17 cellular contexts compared by ENCODE assay signal in genomic region chr12:9829483-9829882, GRCh38. TPM values are rescaled to one million over a fixed set of nuclear protein-coding genes. Genes with fewer than 3 reads are reported as not detected.
DNase-seq lines count a peak whose midpoint lies in the region; ATAC-seq and TF ChIP-seq lines count a peak whose summit lies in the region.
"Had no signal": no experiment of that assay in that cellular context is flagged by ENCODE, and none has a peak within 500 bp of the region (broad histone marks: within the 10 kb centered on the region; RNA-seq: fewer than 3 reads in every experiment).

No MANE protein-coding gene starts in this region.

- H3K9me3 ChIP-seq in WERI-Rb-1 (ENCODE audit: severe bottlenecking), result no peaks in the 10 kb centered on the region

- POLR2A ChIA-PET in T-cell (lab: Charles Lee), result no interaction called here

- CTCF ChIA-PET in T-cell (lab: Charles Lee), result interaction anchor here in 1 of 2 donors (0.8 to 1.2 kb wide), 2 partner anchors 16 to 79 kb away, joined by 3 to 4 read pairs; no protein-coding TSS in a partner anchor

- no peak overlapping the region for H3K27ac ChIP-seq in WERI-Rb-1

- no peak for DNase-seq in activated naive CD8-positive, alpha-beta T cell treated with anti-CD3 and anti-CD28 coated beads, Interleukin-2, amount 50 U/mL, for 24 hours
- no peak for DNase-seq in activated naive CD8-positive, alpha-beta T cell treated with anti-CD3 and anti-CD28 coated beads for 36 hours
- no peak for DNase-seq in T-cell
- DNase-seq in natural killer cell, result no peak
- no peak for DNase-seq in GM19238 (ENCODE audit: insufficient read length, low spot score)
- no peak for DNase-seq in amniotic stem cell (lab: John Stamatoyannopoulos, UW)
- DNase-seq in WERI-Rb-1, result no peak
- DNase-seq: C1 segment of cervical spinal cord; CD4-positive, alpha-beta T cell; COR-L47; DMS153; DMS79 treated with DMSO at 0.1 percent for 48 hours; EL; GOT3; H9 had no signal

- no peak for TF ChIP-seq CTCF in natural killer cell (IDR thresholded peaks at IDR 0.05)
- no peak for TF ChIP-seq CTCF in WERI-Rb-1 (IDR thresholded peaks at IDR 0.05; ENCODE audit: low read depth, low read length)

- no peaks in the 10 kb centered on the region for H3K27me3 ChIP-seq in WERI-Rb-1 (ENCODE audit: insufficient read depth, low read depth, severe bottlenecking)

- no peaks in the 10 kb centered on the region for H3K36me3 Mint-ChIP-seq in activated naive CD8-positive, alpha-beta T cell treated with anti-CD3 and anti-CD28 coated beads, Interleukin-2, amount 50 U/mL, for 24 hours (ENCODE audit: low read depth)
- H3K36me3 Mint-ChIP-seq in activated naive CD8-positive, alpha-beta T cell treated with anti-CD3 and anti-CD28 coated beads for 36 hours, result no peaks in the 10 kb centered on the region
- H3K36me3 Mint-ChIP-seq in T-cell, result no peaks in the 10 kb centered on the region
- H3K36me3 Mint-ChIP-seq in natural killer cell, result peaks cover 14% of the 10 kb centered on the region

- no peaks in the 10 kb centered on the region for H3K9me3 Mint-ChIP-seq in activated naive CD8-positive, alpha-beta T cell treated with anti-CD3 and anti-CD28 coated beads, Interleukin-2, amount 50 U/mL, for 24 hours
- peaks cover 2% of the 10 kb centered on the region for H3K9me3 Mint-ChIP-seq in activated naive CD8-positive, alpha-beta T cell treated with anti-CD3 and anti-CD28 coated beads for 36 hours
- H3K9me3 Mint-ChIP-seq in T-cell (peaks cover 0 to 4% (median 0%) of the 10 kb centered on the region in 3 donors), natural killer cell (no peaks in the 10 kb centered on the region)
- H3K9me3 Mint-ChIP-seq: CD4-positive, alpha-beta T cell; H9 had no signal

- no peak overlapping the region for H3K27ac Mint-ChIP-seq in activated naive CD8-positive, alpha-beta T cell treated with anti-CD3 and anti-CD28 coated beads, Interleukin-2, amount 50 U/mL, for 24 hours
- no peak overlapping the region for H3K27ac Mint-ChIP-seq in activated naive CD8-positive, alpha-beta T cell treated with anti-CD3 and anti-CD28 coated beads for 36 hours
- no peak overlapping the region for H3K27ac Mint-ChIP-seq in T-cell
- peak overlapping the region in 1 of 2 donors; percentile 91 for H3K27ac Mint-ChIP-seq in natural killer cell
- H3K27ac Mint-ChIP-seq: B cell; CD4-positive, alpha-beta T cell; H9 had no signal

- peak overlapping the region; percentile 7 for H3K4me3 Mint-ChIP-seq in activated naive CD8-positive, alpha-beta T cell treated with anti-CD3 and anti-CD28 coated beads, Interleukin-2, amount 50 U/mL, for 24 hours
- no peak overlapping the region for H3K4me3 Mint-ChIP-seq in activated naive CD8-positive, alpha-beta T cell treated with anti-CD3 and anti-CD28 coated beads for 36 hours
- H3K4me3 Mint-ChIP-seq in T-cell, result peak overlapping the region in 2 of 3 donors; percentile 14 to 34
- H3K4me3 Mint-ChIP-seq in natural killer cell, result peak overlapping the region; percentile 100
- H3K4me3 Mint-ChIP-seq: B cell; CD4-positive, alpha-beta T cell; H9 had no signal

- no peak for ATAC-seq in activated naive CD8-positive, alpha-beta T cell treated with anti-CD3 and anti-CD28 coated beads, Interleukin-2, amount 50 U/mL, for 24 hours
- ATAC-seq in T-cell (replicated peaks in 1 of 4) (no peak), natural killer cell (peak; percentile 49 to 60 (median 54))

- intact Hi-C loops in natural killer cell (cut with micrococcal nuclease), result loop anchor here (1.0 to 10.0 kb wide), 2 partner anchors 69 to 185 kb away; partner anchors contain the start of gene CD69

- H3K36me3 ChIP-seq in WERI-Rb-1, result no peaks in the 10 kb centered on the region

- no peak overlapping the region for H3K4me3 ChIP-seq in WERI-Rb-1 (ENCODE audit: low read depth, low read length)

- H3K27me3 Mint-ChIP-seq in activated naive CD8-positive, alpha-beta T cell treated with anti-CD3 and anti-CD28 coated beads, Interleukin-2, amount 50 U/mL, for 24 hours, result no peaks in the 10 kb centered on the region
- H3K27me3 Mint-ChIP-seq in activated naive CD8-positive, alpha-beta T cell treated with anti-CD3 and anti-CD28 coated beads for 36 hours, result no peaks in the 10 kb centered on the region
- peaks cover 0 to 2% of the 10 kb centered on the region in 2 donors for H3K27me3 Mint-ChIP-seq in T-cell
- no peaks in the 10 kb centered on the region for H3K27me3 Mint-ChIP-seq in natural killer cell (ENCODE audit: low read depth in 2 of 2)
- H3K27me3 Mint-ChIP-seq: B cell; CD4-positive, alpha-beta T cell had no signal

- H3K4me1 Mint-ChIP-seq in activated naive CD8-positive, alpha-beta T cell treated with anti-CD3 and anti-CD28 coated beads, Interleukin-2, amount 50 U/mL, for 24 hours, result no peaks in the 10 kb centered on the region
- peaks cover 3% of the 10 kb centered on the region for H3K4me1 Mint-ChIP-seq in activated naive CD8-positive, alpha-beta T cell treated with anti-CD3 and anti-CD28 coated beads for 36 hours
- peaks cover 0 to 10% (median 0%) of the 10 kb centered on the region in 3 donors for H3K4me1 Mint-ChIP-seq in T-cell
- peaks cover 21% of the 10 kb centered on the region in 2 donors for H3K4me1 Mint-ChIP-seq in natural killer cell
- H3K4me1 Mint-ChIP-seq: B cell had no signal

RNA-seq across cellular contexts. Expression of gene KLRF1, which starts 2.2 kb away (rescaled TPM):
- not detected for total RNA-seq in activated naive CD8-positive, alpha-beta T cell treated with anti-CD3 and anti-CD28 coated beads for 36 hours
- total RNA-seq in T-cell (10 to 100 TPM in 1 of 5 donors, 1 to 10 TPM in 1, under 1 TPM in 3; 0.35 to 24.8 (median 0.95) TPM), natural killer cell (100 to 1,000 TPM; 364 to 424 (median 392) TPM)
- total RNA-seq: H9, HT-29 had no signal

RNA-seq across cellular contexts. Expression of gene CLEC2B, which starts 39.7 kb away (rescaled TPM):
- total RNA-seq in activated naive CD8-positive, alpha-beta T cell treated with anti-CD3 and anti-CD28 coated beads for 36 hours, result 10 to 100 TPM; 21.1 to 25.6 TPM
- total RNA-seq in T-cell, result 100 to 1,000 TPM in 1 of 5 donors, 10 to 100 TPM in 4; 60.0 to 101 (median 74.7) TPM
- 100 to 1,000 TPM; 158 to 302 (median 220) TPM for total RNA-seq in natural killer cell
- total RNA-seq: H9, HT-29 had no signal

RNA-seq across cellular contexts. Expression of gene KLRF2, which starts 51.8 kb away (rescaled TPM):
- not detected for total RNA-seq in activated naive CD8-positive, alpha-beta T cell treated with anti-CD3 and anti-CD28 coated beads for 36 hours
- total RNA-seq in T-cell (not detected), natural killer cell (not detected)
- total RNA-seq: B cell; CD4-positive, alpha-beta T cell; H9; HT-29 had no signal

Comparison
In these comparisons a context has a peak if more than half of its experiments do, and no peak if none do; other contexts are left out.
1. ATAC-seq: peak in natural killer cell (3 of 3); none in activated naive CD8-positive, alpha-beta T cell treated with anti-CD3 and anti-CD28 coated beads, Interleukin-2, amount 50 U/mL, for 24 hours (single experiment) and T-cell (0 of 4).
2. RNA of gene KLRF1, which starts 2.2 kb away (total RNA-seq): 364 to 424 TPM in natural killer cell; 0.35 to 24.8 TPM in T-cell and not detected in activated naive CD8-positive, alpha-beta T cell treated with anti-CD3 and anti-CD28 coated beads for 36 hours; every median in the first group is over 10 times any median in the second.